In genomic region chr4:560731-561211, GRCh38 we compare ENCODE assay signal across 31 cellular contexts. TPM values are rescaled to one million over a fixed set of nuclear protein-coding genes. Genes with fewer than 3 reads are reported as not detected.
"Had no signal": no experiment of that assay in that cellular context is flagged by ENCODE, and none has a peak within 500 bp of the region (broad histone marks: within the 10 kb centered on the region; RNA-seq: fewer than 3 reads in every experiment).

No MANE protein-coding gene starts in this region.

- H3K9ac ChIP-seq: neural progenitor cell had no signal

- H3K36me3 ChIP-seq: gastroesophageal sphincter, lower lobe of right lung, neural progenitor cell, right lobe of liver, tibial nerve had no signal

- H3K27me3 ChIP-seq: dorsolateral prefrontal cortex, neural progenitor cell, right lobe of liver, tibial nerve had no signal

- H3K9me3 ChIP-seq: gastroesophageal sphincter, lower lobe of right lung, right lobe of liver had no signal

- DNase-seq: activated B cell treated with CpG ODN at 0.5 μM for 24 hours; activated CD4-positive, alpha-beta T cell treated with anti-CD3 and anti-CD28 coated beads, Interleukin-2, amount 50 U/mL, for 1 hour; activated CD8-positive, alpha-beta memory T cell treated with anti-CD3 and anti-CD28 coated beads, Interleukin-2, amount 10 ng/mL, durations not matched to agents 7 days and 5 days; activated CD8-positive, alpha-beta T cell treated with anti-CD3 and anti-CD28 coated beads, Interleukin-2, amount 10 ng/mL, durations not matched to agents 7 days and 5 days; activated naive CD4-positive, alpha-beta T cell treated with Interleukin-2 at 50 U/mL for 16 hours; activated T-cell treated with anti-CD3 and anti-CD28 coated beads, Interleukin-2, amount 50 U/mL, for 48 hours; cerebellar nuclear complex; effector memory CD4-positive, alpha-beta T cell; hippocampal formation; left colon; lower lobe of right lung; mesenchymal stem cell; natural killer cell; stimulated activated CD4-positive, alpha-beta T cell treated with anti-CD3 and anti-CD28 coated beads, Interleukin-2, amount 100 ng/mL, for 48 hours; stimulated activated naive CD4-positive, alpha-beta T cell treated with Interleukin-2 at 50 U/mL for 16 hours; T-helper 1 cell had no signal

- H3K4me3 ChIP-seq: coronary artery, gastroesophageal sphincter, lower lobe of right lung, neural progenitor cell, right lobe of liver, tibial nerve had no signal

- ATAC-seq: activated CD8-positive, alpha-beta memory T cell treated with anti-CD3 and anti-CD28 coated beads, Interleukin-2, amount 10 ng/mL, durations not matched to agents 7 days and 5 days; activated CD8-positive, alpha-beta T cell treated with anti-CD3 and anti-CD28 coated beads, Interleukin-2, amount 10 ng/mL, durations not matched to agents 7 days and 5 days; gastroesophageal sphincter; left colon; lower lobe of right lung; right lobe of liver had no signal

- H3K27ac ChIP-seq: coronary artery, gastroesophageal sphincter, lower lobe of right lung, neural progenitor cell, right lobe of liver, tibial nerve had no signal

RNA-seq across cellular contexts. Expression of gene TMEM271, which starts 15.3 kb away (rescaled TPM):
- total RNA-seq: activated B cell treated with CpG ODN at 0.5 μM for 24 hours; activated CD8-positive, alpha-beta memory T cell treated with anti-CD3 and anti-CD28 coated beads, Interleukin-2, amount 10 ng/mL, durations not matched to agents 7 days and 5 days; activated CD8-positive, alpha-beta T cell treated with anti-CD3 and anti-CD28 coated beads, Interleukin-2, amount 10 ng/mL, durations not matched to agents 7 days and 5 days; activated T-helper 2 cell treated with anti-CD3 and anti-CD28 coated beads, Interferon-gamma antibody, Interleukin-2, Interleukin-4, amounts not matched to agents 10 μg/mL and 5 μg/mL and 100 μg/mL, durations not matched to agents 14 hours and 24 hours and 36 hours; bronchial epithelial cell; epithelial cell of proximal tubule; fibroblast of lung; fibroblast of villous mesenchyme; left colon; lower lobe of right lung; natural killer cell; osteoblast; posterior vena cava; renal cortical epithelial cell; right lobe of liver; skeletal muscle tissue; tibial nerve had no signal
